ENCODE assay signal across 28 cellular contexts in the genomic region with DNA sequence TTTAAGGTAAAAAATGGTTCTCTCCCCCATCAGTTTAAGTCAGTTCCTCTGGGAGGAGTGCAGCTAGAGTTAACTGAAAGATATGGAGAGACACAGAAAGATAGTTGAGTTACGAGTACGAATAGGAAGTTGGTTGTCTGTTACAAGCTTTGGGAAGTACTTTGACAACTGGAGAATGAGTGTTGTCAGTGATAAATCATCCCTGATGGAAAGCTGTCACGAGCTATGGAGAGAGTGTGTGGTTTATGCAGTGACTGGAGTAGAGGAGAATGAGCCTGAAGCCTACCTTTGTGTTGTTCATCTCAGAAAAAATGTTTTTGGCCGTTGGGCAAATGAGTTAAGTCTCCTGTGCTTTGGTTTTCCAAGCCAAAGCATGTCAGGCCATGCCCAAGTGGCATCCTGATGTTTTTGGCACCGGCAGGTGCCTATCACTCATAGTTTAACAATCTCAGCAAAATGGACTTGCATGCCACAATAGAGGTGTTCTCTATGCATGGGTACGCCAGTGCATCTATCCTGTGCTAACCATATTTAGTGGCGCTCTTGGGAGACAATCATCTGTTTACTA.
"Had no signal": no experiment of that assay in that cellular context is flagged by ENCODE, and none has a peak within 500 bp of the region (broad histone marks: within the 10 kb centered on the region; RNA-seq: fewer than 3 reads in every experiment).

No MANE protein-coding gene starts in this region.

- DNase-seq: activated CD4-positive, alpha-beta T cell treated with anti-CD3 and anti-CD28 coated beads for 36 hours; activated CD4-positive, CD25-positive, alpha-beta regulatory T cell; activated naive CD4-positive, alpha-beta T cell treated with Interleukin-2 at 50 U/mL for 16 hours; activated T-cell treated with anti-CD3 and anti-CD28 coated beads for 4 hours; activated T-cell treated with anti-CD3 and anti-CD28 coated beads, Interleukin-2, amount 50 U/mL, for 72 hours; anterior cingulate cortex; cerebellar nuclear complex; colonic mucosa; dorsolateral prefrontal cortex; effector memory CD4-positive, alpha-beta T cell; foreskin fibroblast; heart left ventricle; hypothalamus; immature natural killer cell; lower lobe of right lung; mucosa of descending colon; stimulated activated CD4-positive, alpha-beta T cell treated with anti-CD3 and anti-CD28 coated beads, Interleukin-12 subunit alpha, Interleukin-12 subunit beta, amount 100 ng/mL, for 4 hours; stimulated activated CD4-positive, alpha-beta T cell treated with anti-CD3 and anti-CD28 coated beads, Interleukin-4, amount 100 ng/mL, for 1 hour; stimulated activated naive CD8-positive, alpha-beta T cell treated with anti-CD3 and anti-CD28 coated beads, Interleukin-15, Interleukin-2, amounts not matched to agents 100 U/mL and 50 U/mL, for 24 hours; testis; trophoblast cell; uterus had no signal

- H3K36me3 Mint-ChIP-seq: activated naive CD8-positive, alpha-beta T cell; immature natural killer cell had no signal

- H3K27me3 ChIP-seq: colonic mucosa, dorsolateral prefrontal cortex, heart left ventricle, neutrophil, testis, uterus had no signal

- H3K4me3 Mint-ChIP-seq: activated CD4-positive, alpha-beta T cell treated with anti-CD3 and anti-CD28 coated beads for 36 hours; activated naive CD8-positive, alpha-beta T cell; activated T-cell treated with anti-CD3 and anti-CD28 coated beads, Interleukin-2, amount 50 U/mL, for 72 hours; immature natural killer cell; nephron had no signal

- H3K9me3 ChIP-seq: colonic mucosa, heart left ventricle, lower lobe of right lung, neutrophil, testis, uterus had no signal

- H3K4me3 ChIP-seq: colonic mucosa, dorsolateral prefrontal cortex, heart left ventricle, lower lobe of right lung, mucosa of descending colon, skin epidermis, testis, uterus had no signal

- ATAC-seq: activated CD4-positive, alpha-beta T cell treated with anti-CD3 and anti-CD28 coated beads for 36 hours; activated T-cell treated with anti-CD3 and anti-CD28 coated beads, Interleukin-2, amount 50 U/mL, for 72 hours; heart left ventricle; lower lobe of right lung; mucosa of descending colon; sciatic nerve; stimulated activated naive CD8-positive, alpha-beta T cell treated with anti-CD3 and anti-CD28 coated beads, Interleukin-15, Interleukin-2, amounts not matched to agents 100 U/mL and 50 U/mL, for 24 hours had no signal

- H3K36me3 ChIP-seq: colonic mucosa, heart left ventricle, lower lobe of right lung, neutrophil, uterus had no signal

- H3K4me1 ChIP-seq: colonic mucosa, heart left ventricle, lower lobe of right lung, testis, uterus had no signal

- H3K4me1 Mint-ChIP-seq: activated CD4-positive, alpha-beta T cell treated with anti-CD3 and anti-CD28 coated beads for 36 hours; immature natural killer cell had no signal

- H3K27ac Mint-ChIP-seq: activated CD4-positive, alpha-beta T cell treated with anti-CD3 and anti-CD28 coated beads for 36 hours; activated naive CD8-positive, alpha-beta T cell; activated T-cell treated with anti-CD3 and anti-CD28 coated beads, Interleukin-2, amount 50 U/mL, for 72 hours; immature natural killer cell; nephron; progenitor cell of endocrine pancreas had no signal

- H3K27ac ChIP-seq: colonic mucosa, dorsolateral prefrontal cortex, heart left ventricle, lower lobe of right lung, neutrophil, skin epidermis, testis, uterus had no signal
